In genomic region chr2:44547713-44548112, GRCh38 we compare ENCODE assay signal across 17 cellular contexts.
"Had no signal": no experiment of that assay in that cellular context is flagged by ENCODE, and none has a peak within 500 bp of the region (broad histone marks: within the 10 kb centered on the region; RNA-seq: fewer than 3 reads in every experiment).

No MANE protein-coding gene starts in this region.

- H3K9me3 ChIP-seq: neutrophil had no signal

- H3K27me3 ChIP-seq: brain microvascular endothelial cell, neutrophil had no signal

- H3K27ac ChIP-seq: brain microvascular endothelial cell, epithelial cell of prostate, neutrophil, parathyroid adenoma had no signal

- H3K36me3 ChIP-seq: brain microvascular endothelial cell, neutrophil had no signal

- H2AFZ ChIP-seq: parathyroid adenoma had no signal

- DNase-seq: activated CD4-positive, CD25-positive, alpha-beta regulatory T cell; activated naive CD8-positive, alpha-beta T cell treated with anti-CD3 and anti-CD28 coated beads, Interleukin-2, amount 10 ng/mL, durations not matched to agents 7 days and 5 days; anterior cingulate cortex; brain microvascular endothelial cell; cerebellar nuclear complex; dermis blood vessel endothelial cell; foreskin melanocyte; kidney glomerular epithelial cell; left ventricle myocardium superior; natural killer cell; stimulated activated CD4-positive, alpha-beta T cell treated with anti-CD3 and anti-CD28 coated beads, Interleukin-12 subunit alpha, Interleukin-12 subunit beta, amount 100 ng/mL, for 4 hours; stimulated activated CD4-positive, alpha-beta T cell treated with anti-CD3 and anti-CD28 coated beads, Interleukin-2, amount 100 ng/mL, for 48 hours; stimulated activated naive CD4-positive, alpha-beta T cell; trophoblast cell had no signal

- H3K79me2 ChIP-seq: parathyroid adenoma had no signal

- H3K9ac ChIP-seq: parathyroid adenoma had no signal
